In genomic region chr1:2055911-2056575, GRCh38 we compare ENCODE assay signal across 2 cellular contexts.
TF ChIP-seq lines count a peak whose summit lies in the region.

No MANE protein-coding gene starts in this region.

TF ChIP-seq in HepG2, 621 proteins besides CTCF, POLR2A, EP300 and RAD21:
- no peak for TF ChIP-seq THAP9 (CRISPR knock-in tag; IDR thresholded peaks at IDR 0.05; ENCODE audit: borderline replicate concordance)
- TF ChIP-seq ZBTB33 (CRISPR knock-in tag; IDR thresholded peaks at IDR 0.05), result no peak
- no peak for TF ChIP-seq ZNF607 (CRISPR knock-in tag; IDR thresholded peaks at IDR 0.05; ENCODE audit: borderline replicate concordance)
- TF ChIP-seq JDP2 (CRISPR knock-in tag; IDR thresholded peaks at IDR 0.05; ENCODE audit: borderline replicate concordance), result no peak
- no peak for TF ChIP-seq ZNF3 (CRISPR knock-in tag; IDR thresholded peaks at IDR 0.05)
- no peak for TF ChIP-seq MIER3 (CRISPR knock-in tag; IDR thresholded peaks at IDR 0.05; ENCODE audit: borderline replicate concordance)
- TF ChIP-seq ZC3H4 (CRISPR knock-in tag; IDR thresholded peaks at IDR 0.05; ENCODE audit: borderline replicate concordance), result no peak
- TF ChIP-seq SMYD3 (CRISPR knock-in tag; IDR thresholded peaks at IDR 0.05), result no peak
- no peak for TF ChIP-seq ZNF580 (CRISPR knock-in tag; IDR thresholded peaks at IDR 0.05; ENCODE audit: borderline replicate concordance, low read depth)
- TF ChIP-seq KMT2B (CRISPR knock-in tag; IDR thresholded peaks at IDR 0.05), result no peak
- TF ChIP-seq E2F2 (CRISPR knock-in tag; IDR thresholded peaks at IDR 0.05; ENCODE audit: borderline replicate concordance), result no peak
- no peak for TF ChIP-seq ZSCAN29 (CRISPR knock-in tag; conservative IDR thresholded peaks at IDR 0.05)
- TF ChIP-seq KLF11 (CRISPR knock-in tag; IDR thresholded peaks at IDR 0.05), result no peak
- TF ChIP-seq TCF7 (IDR thresholded peaks at IDR 0.05; ENCODE audit: low read depth), result no peak
- no peak for TF ChIP-seq ZNF235 (CRISPR knock-in tag; IDR thresholded peaks at IDR 0.05; ENCODE audit: borderline replicate concordance)

TF ChIP-seq in H1, 55 proteins besides CTCF, POLR2A, EP300 and RAD21:
- TF ChIP-seq NRF1 (IDR thresholded peaks at IDR 0.05; ENCODE audit: low read depth, low read length) (no peak), HDAC6 (IDR thresholded peaks at IDR 0.05; ENCODE audit: low read depth, low read length) (no peak), CBX8 (IDR thresholded peaks at IDR 0.05; ENCODE audit: borderline replicate concordance, low read depth, low read length) (no peak), CBX5 (IDR thresholded peaks at IDR 0.05; ENCODE audit: low read depth, low read length) (no peak), EGR1 (IDR thresholded peaks at IDR 0.05; ENCODE audit: borderline replicate concordance, low read depth, low read length) (no peak), SIN3A (conservative IDR thresholded peaks at IDR 0.05 in 1 of 2, IDR thresholded peaks at IDR 0.05 in 1 of 2; ENCODE audit: low read depth in 1 of 2, low read length in 2 of 2) (no peak), CHD2 (IDR thresholded peaks at IDR 0.05; ENCODE audit: low read length) (no peak), USF2 (IDR thresholded peaks at IDR 0.05; ENCODE audit: low read length) (no peak), JUN (IDR thresholded peaks at IDR 0.05; ENCODE audit: low read depth, low read length) (no peak), ZNF274 (IDR thresholded peaks at IDR 0.05; ENCODE audit: borderline replicate concordance, extremely low read depth, low read length) (no peak), NANOG (IDR thresholded peaks at IDR 0.05; ENCODE audit: insufficient read depth, low read depth, low read length, poor library complexity, severe bottlenecking) (no peak), SP1 (IDR thresholded peaks at IDR 0.05; ENCODE audit: low read depth, low read length) (no peak)
TF ChIP-seq in H1: peak in this region for 0.
